9 cellular contexts compared by ENCODE assay signal in the genomic region with DNA sequence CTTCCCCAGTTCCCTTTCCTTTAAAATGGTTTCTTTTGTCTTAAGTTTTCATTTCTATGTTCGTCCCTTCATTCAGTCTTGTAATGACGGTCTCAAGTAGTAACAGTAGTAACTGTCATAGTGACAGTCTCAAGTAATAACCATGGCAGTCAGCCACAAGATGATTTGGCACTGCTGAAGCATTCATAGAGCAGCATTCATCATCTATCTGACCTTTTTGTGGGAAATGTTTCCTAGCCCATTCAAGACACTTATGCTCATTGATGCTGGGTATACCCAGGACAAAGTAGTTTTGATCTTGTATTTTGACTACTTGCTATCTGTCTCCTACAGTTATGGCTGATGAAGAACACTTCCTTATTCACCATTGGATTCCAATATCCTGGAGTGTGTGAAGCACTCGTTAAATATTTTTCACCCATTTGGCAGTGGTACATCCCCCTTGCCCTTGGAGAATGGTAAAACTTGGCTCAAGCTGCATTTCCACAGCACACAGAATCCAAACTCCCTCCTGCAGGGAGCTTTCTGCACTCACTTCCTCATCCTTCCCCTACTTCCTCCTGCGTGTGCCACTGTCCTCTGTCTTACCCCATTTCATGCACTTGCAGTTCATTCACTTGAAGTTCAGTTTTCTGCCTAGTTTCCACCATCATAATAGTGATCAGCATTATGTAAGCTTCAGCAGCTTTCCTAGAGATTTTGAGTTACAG. TPM values are rescaled to one million over a fixed set of nuclear protein-coding genes. Genes with fewer than 3 reads are reported as not detected.
A peak's percentile ranks its signal among the peaks of the same experiment; 100 is the strongest.
DNase-seq lines count a peak whose midpoint lies in the region; ATAC-seq and TF ChIP-seq lines count a peak whose summit lies in the region.
"Had no signal": no experiment of that assay in that cellular context is flagged by ENCODE, and none has a peak within 500 bp of the region (broad histone marks: within the 10 kb centered on the region; RNA-seq: fewer than 3 reads in every experiment).

No MANE protein-coding gene starts in this region.

- peak overlapping the region; percentile 65 to 93 (median 80) for H3K27ac ChIP-seq in heart left ventricle
- H3K27ac ChIP-seq in spleen, result peak overlapping the region in 7 of 8 donors; percentile 75 to 85 (median 82)

- TF ChIP-seq POLR2A in heart left ventricle (IDR thresholded peaks at IDR 0.05) (no peak), spleen (IDR thresholded peaks at IDR 0.05) (no peak)

- in situ Hi-C loops in KBM-7 (cut with MboI; ENCODE audit: low pct_unique_long_range_greater_than_20kb, low sequenced_read_pairs), result no loop called here

- H3K4me1 ChIP-seq in heart left ventricle (peaks cover 0 to 47% (median 22%) of the 10 kb centered on the region in 12 donors), spleen (peaks cover 10 to 38% (median 27%) of the 10 kb centered on the region in 6 donors)

- no peaks in the 10 kb centered on the region for H3K27me3 ChIP-seq in heart left ventricle
- no peaks in the 10 kb centered on the region for H3K27me3 ChIP-seq in spleen (replicated peaks in 1 of 7)

- H3K9me3 ChIP-seq in heart left ventricle, result peaks cover 0 to 10% (median under 1%) of the 10 kb centered on the region in 12 donors
- H3K9me3 ChIP-seq in spleen, result peaks cover 0 to 19% (median 6%) of the 10 kb centered on the region in 8 donors

- H3K4me3 ChIP-seq in heart left ventricle, result peak overlapping the region in 2 of 12 donors; percentile 7 to 10
- H3K4me3 ChIP-seq in spleen, result peak overlapping the region in 1 of 8 donors; percentile 11

- TF ChIP-seq CTCF in heart left ventricle (IDR thresholded peaks at IDR 0.05), result no peak
- no peak for TF ChIP-seq CTCF in spleen (IDR thresholded peaks at IDR 0.05 in 8 of 11, conservative IDR thresholded peaks at IDR 0.05 in 3 of 11)
- no peak for TF ChIP-seq CTCF in GM10266 (IDR thresholded peaks at IDR 0.05; ENCODE audit: control insufficient read depth, insufficient read depth, low read depth, missing control alignments)

- H3K36me3 ChIP-seq in heart left ventricle (no peaks in the 10 kb centered on the region), spleen (no peaks in the 10 kb centered on the region)

- DNase-seq in KBM-7, result peak; percentile 63
- peak; percentile 70 for DNase-seq in SKM-1 treated with dmso at 0.1 percent for 144 hours (lab: John Stamatoyannopoulos, UW; ENCODE audit: unreplicated experiment)
- DNase-seq in heart left ventricle, result no peak
- no peak for DNase-seq in spleen
- no peak for DNase-seq in GM10266 (ENCODE audit: extremely low spot score)
- DNase-seq in NCI-H2081 (lab: John Stamatoyannopoulos, UW), result no peak
- DNase-seq: kidney glomerular epithelial cell had no signal

- ATAC-seq in heart left ventricle (peak; percentile 19 to 82 (median 62)), HG03439 (IDR thresholded peaks at IDR 0.05; ENCODE audit: unreplicated experiment) (no peak)

- 28 to 44% (median 40%) methylated on average over 4 of the region's 4 CpGs for WGBS in heart left ventricle, 4 donors
- 36 to 41% (median 40%) methylated on average over 4 of the region's 4 CpGs for WGBS in spleen, 5 donors

- intact Hi-C loops in heart left ventricle (cut with DNase I) (loop anchor here in 1 of 10 donors (5.0 kb wide), 2 partner anchors 46 to 134 kb away; a partner anchor contains a TSS), spleen (cut with DNase I; ENCODE audit: low total_unique reads) (no loop called here)

RNA-seq across cellular contexts. Expression of a gene that starts 19.0 kb away (rescaled TPM):
- total RNA-seq in heart left ventricle (10 to 100 TPM; 25.1 to 80.2 (median 35.2) TPM), spleen (100 to 1,000 TPM; 112 to 214 (median 172) TPM)
- polyA plus RNA-seq in heart left ventricle (10 to 100 TPM; 32.8 to 35.5 TPM), spleen (10 to 100 TPM; 35.9 to 86.8 (median 60.4) TPM)
- total RNA-seq: epithelial cell of proximal tubule had no signal

RNA-seq across cellular contexts. Expression of a gene that starts 46.0 kb away (rescaled TPM):
- total RNA-seq in heart left ventricle (10 to 100 TPM; 20.3 to 52.7 (median 24.4) TPM), spleen (100 to 1,000 TPM in 5 of 7 donors, 10 to 100 TPM in 2; 75.5 to 181 (median 135) TPM)
- polyA plus RNA-seq in heart left ventricle (10 to 100 TPM; 13.8 to 29.6 TPM), spleen (10 to 100 TPM; 18.2 to 58.6 (median 27.7) TPM)
- total RNA-seq: epithelial cell of proximal tubule had no signal

Comparison
In these comparisons a context has a peak if more than half of its experiments do, and no peak if none do; other contexts are left out.
1. DNase-seq: peak in KBM-7 (single experiment) and SKM-1 treated with dmso at 0.1 percent for 144 hours (single experiment); none in heart left ventricle (0 of 5), spleen (single experiment), GM10266 (single experiment) and NCI-H2081 (0 of 2).